ENCODE assay signal across 8 cellular contexts in genomic region chr12:128969480-128970055, GRCh38.
DNase-seq lines count a peak whose midpoint lies in the region; ATAC-seq and TF ChIP-seq lines count a peak whose summit lies in the region.

No MANE protein-coding gene starts in this region.

- dilution Hi-C loops in mammary epithelial cell (cut with HindIII; ENCODE audit: low sequenced_read_pairs), result no loop called here

- no peaks in the 10 kb centered on the region for H3K79me2 ChIP-seq in mammary epithelial cell (ENCODE audit: insufficient read depth, low read length)

- H3K36me3 ChIP-seq in mammary epithelial cell (ENCODE audit: insufficient read depth, low read length) (no peaks in the 10 kb centered on the region), upper lobe of right lung (no peaks in the 10 kb centered on the region)

- H2AFZ ChIP-seq in mammary epithelial cell (ENCODE audit: low read depth, low read length), result no peak overlapping the region

- H3K4me3 Mint-ChIP-seq in MCF 10A (ENCODE audit: unreplicated experiment), result no peak overlapping the region
- H3K4me3 Mint-ChIP-seq in activated B cell treated with CpG ODN at 0.5 μM for 24 hours, result no peak overlapping the region

- H3K36me3 Mint-ChIP-seq in MCF 10A (ENCODE audit: insufficient read depth, unreplicated experiment), result no peaks in the 10 kb centered on the region
- H3K36me3 Mint-ChIP-seq in activated B cell treated with CpG ODN at 0.5 μM for 24 hours (ENCODE audit: low read depth), result no peaks in the 10 kb centered on the region

- WGBS in mammary epithelial cell (ENCODE audit: low coverage, missing lambda C conversion rate), result 7% methylated on average over 13 of the region's 18 CpGs

- no peaks in the 10 kb centered on the region for H3K4me1 ChIP-seq in mammary epithelial cell (ENCODE audit: insufficient read depth, low read length)
- H3K4me1 ChIP-seq in upper lobe of right lung, result no peaks in the 10 kb centered on the region

- H3K4me1 Mint-ChIP-seq in MCF 10A (ENCODE audit: insufficient read depth, unreplicated experiment) (no peaks in the 10 kb centered on the region), activated B cell treated with CpG ODN at 0.5 μM for 24 hours (peaks cover 24% of the 10 kb centered on the region)

- no peak overlapping the region for H3K4me3 ChIP-seq in mammary epithelial cell (replicated peaks in 1 of 3; ENCODE audit: insufficient read depth in 1 of 3, low read depth in 2 of 3, low read length in 3 of 3)
- no peak overlapping the region for H3K4me3 ChIP-seq in upper lobe of right lung

- H3K9me3 ChIP-seq in mammary epithelial cell (replicated peaks; ENCODE audit: insufficient read depth, low read length) (peaks cover 40% of the 10 kb centered on the region), upper lobe of right lung (no peaks in the 10 kb centered on the region)

- no TSS peak for BruUV-seq in MCF 10A (replicated peaks; lab: Mats Ljungman, UMichigan)
- BruUV-seq in mammary epithelial cell (replicated peaks; lab: Mats Ljungman, UMichigan), result no TSS peak

- intact Hi-C loops in MCF 10A (cut with micrococcal nuclease), result no loop called here
- intact Hi-C loops in mammary epithelial cell (cut with micrococcal nuclease), result no loop called here
- intact Hi-C loops in activated B cell treated with CpG ODN at 0.5 μM for 24 hours (cut with micrococcal nuclease), result loop anchor here (5.0 kb wide), 1 partner anchor 943 kb away; no protein-coding TSS in a partner anchor
- intact Hi-C loops in upper lobe of right lung (cut with DNase I), result no loop called here

- H3K9ac ChIP-seq in mammary epithelial cell (ENCODE audit: insufficient read depth, low read length), result no peak overlapping the region

- POLR2A ChIA-PET in MCF 10A (lab: Yijun Ruan, JAX) (no interaction called here), activated B cell treated with CpG ODN at 0.5 μM for 24 hours (lab: Charles Lee) (interaction anchor here (0.8 kb wide), 1 partner anchor 144 kb away, joined by 3 read pairs; no protein-coding TSS in a partner anchor)

- in situ Hi-C loops in mammary epithelial cell (cut with MboI; ENCODE audit: low sequenced_read_pairs in 2 of 2), result no loop called here

- H3K27me3 Mint-ChIP-seq in MCF 10A (ENCODE audit: insufficient read depth, unreplicated experiment), result peaks cover 13% of the 10 kb centered on the region
- peaks cover 47% of the 10 kb centered on the region for H3K27me3 Mint-ChIP-seq in activated B cell treated with CpG ODN at 0.5 μM for 24 hours

- no peaks in the 10 kb centered on the region for H4K20me1 ChIP-seq in mammary epithelial cell (ENCODE audit: insufficient read depth, low read length)

- H3K9me3 Mint-ChIP-seq in MCF 10A (ENCODE audit: unreplicated experiment) (peaks cover 13% of the 10 kb centered on the region), activated B cell treated with CpG ODN at 0.5 μM for 24 hours (peaks cover 7% of the 10 kb centered on the region)

- ATAC-seq in HG02588 (IDR thresholded peaks at IDR 0.05; ENCODE audit: unreplicated experiment) (peak; percentile 80), activated B cell treated with CpG ODN at 0.5 μM for 24 hours (ENCODE audit: low read depth) (peak; percentile 65), upper lobe of right lung (peak; percentile 76)

- TF ChIP-seq CTCF in MCF 10A (IDR thresholded peaks at IDR 0.05; ENCODE audit: unreplicated experiment), result peak; percentile 35
- TF ChIP-seq CTCF in mammary epithelial cell (conservative IDR thresholded peaks at IDR 0.05 in 1 of 2, IDR thresholded peaks at IDR 0.05 in 1 of 2; ENCODE audit: extremely low read depth in 1 of 2, insufficient read depth in 1 of 2, low read depth in 1 of 2, low read length in 2 of 2), result no peak
- no peak for TF ChIP-seq CTCF in activated B cell treated with CpG ODN at 0.5 μM for 24 hours (IDR thresholded peaks at IDR 0.05)
- TF ChIP-seq CTCF in upper lobe of right lung (IDR thresholded peaks at IDR 0.05), result peak; percentile 30

- H3K4me2 ChIP-seq in mammary epithelial cell (ENCODE audit: insufficient read depth, low read depth, low read length), result no peak overlapping the region

- DNase-seq in MCF 10A (ENCODE audit: unreplicated experiment) (no peak), mammary epithelial cell (no peak), NCI-H1105 (lab: John Stamatoyannopoulos, UW) (peak; percentile 97), activated B cell treated with CpG ODN at 0.5 μM for 24 hours (no peak), iPS-NIHi7 (ENCODE audit: extremely low spot score) (peak; percentile 80), upper lobe of right lung (peak; percentile 69), ureter (ENCODE audit: low spot score) (no peak)

- CTCF ChIA-PET in MCF 10A (lab: Yijun Ruan, JAX), result interaction anchor here (0.6 to 0.7 kb wide), 3 partner anchors 10 to 830 kb away, joined by 3 read pairs; no protein-coding TSS in a partner anchor
- CTCF ChIA-PET in mammary epithelial cell (lab: Charles Lee; ENCODE audit: low non-redundant PET), result no interaction called here
- CTCF ChIA-PET in activated B cell treated with CpG ODN at 0.5 μM for 24 hours (lab: Charles Lee), result no interaction called here

- H3K27ac Mint-ChIP-seq in MCF 10A (ENCODE audit: low read depth, unreplicated experiment) (no peak overlapping the region), activated B cell treated with CpG ODN at 0.5 μM for 24 hours (no peak overlapping the region)

- H3K27me3 ChIP-seq in mammary epithelial cell (ENCODE audit: insufficient read depth, low read length) (no peaks in the 10 kb centered on the region), upper lobe of right lung (peaks cover 32% of the 10 kb centered on the region)

- no peak overlapping the region for H3K27ac ChIP-seq in mammary epithelial cell (ENCODE audit: insufficient read depth, low read depth, low read length)
- no peak overlapping the region for H3K27ac ChIP-seq in upper lobe of right lung

Comparison
In these comparisons a context has a peak if more than half of its experiments do, and no peak if none do; other contexts are left out.
1. CTCF ChIP-seq: peak in MCF 10A (single experiment) and upper lobe of right lung (single experiment); none in mammary epithelial cell (0 of 2) and activated B cell treated with CpG ODN at 0.5 μM for 24 hours (single experiment).
2. DNase-seq: peak in NCI-H1105 (single experiment), iPS-NIHi7 (single experiment) and upper lobe of right lung (single experiment); none in MCF 10A (single experiment), mammary epithelial cell (single experiment), activated B cell treated with CpG ODN at 0.5 μM for 24 hours (single experiment) and ureter (single experiment).
3. Peak in every context shown above with its lines, with median percentiles within 50 percentile points of each other: ATAC-seq.